Comparison of ENCODE assay signal across 11 cellular contexts in the genomic region with DNA sequence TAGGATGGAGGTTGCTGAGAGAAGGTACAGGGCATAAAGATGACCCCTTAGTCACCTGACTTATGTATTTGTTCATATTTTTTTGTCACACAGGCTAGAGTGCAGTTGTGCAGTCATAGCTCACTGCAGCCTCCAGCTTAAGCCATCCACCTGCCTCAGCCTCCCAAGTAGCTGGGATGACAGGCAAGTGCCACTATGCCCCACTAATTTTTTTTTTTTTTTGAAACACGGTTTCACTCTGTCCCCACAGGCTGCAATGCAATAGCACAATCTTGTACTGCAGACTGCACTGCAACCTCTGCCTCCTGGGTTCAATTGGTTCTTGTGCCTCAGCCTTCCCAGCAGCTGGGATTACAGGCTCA. TPM values are rescaled to one million over a fixed set of nuclear protein-coding genes. Genes with fewer than 3 reads are reported as not detected.
A peak's percentile ranks its signal among the peaks of the same experiment; 100 is the strongest.
DNase-seq lines count a peak whose midpoint lies in the region; ATAC-seq, FAIRE-seq and TF ChIP-seq lines count a peak whose summit lies in the region.
"Had no signal": no experiment of that assay in that cellular context is flagged by ENCODE, and none has a peak within 500 bp of the region (broad histone marks: within the 10 kb centered on the region; RNA-seq: fewer than 3 reads in every experiment).

No MANE protein-coding gene starts in this region.

- H3K27ac ChIP-seq in BLaER1 treated with 17β-estradiol and CSF1 and Interleukin-3, amounts not matched to agents 10 nM and 100 nM: no peak overlapping the region
- H3K27ac ChIP-seq in HUES64 (ENCODE audit: low read depth, low read length) (no peak overlapping the region), astrocyte (ENCODE audit: low read depth, low read length) (no peak overlapping the region), gastroesophageal sphincter (peak overlapping the region in 2 of 4 donors; percentile 94 to 98)

- peaks cover 4% of the 10 kb centered on the region for H3K27me3 Mint-ChIP-seq in astrocyte (ENCODE audit: low read depth, unreplicated experiment)
- no peaks in the 10 kb centered on the region for H3K27me3 Mint-ChIP-seq in natural killer cell treated with Interleukin-12 subunit alpha and Interleukin-12 subunit beta and Interleukin-15 and Interleukin-18, amount 100 ng/mL, for 72 hours

- H2AFZ ChIP-seq in astrocyte (ENCODE audit: low read depth, low read length): no peak overlapping the region

- DNase-seq in astrocyte (ENCODE audit: low read depth) (no peak), NCI-H774 (lab: John Stamatoyannopoulos, UW) (no peak)
- no peak for DNase-seq in natural killer cell treated with Interleukin-12 subunit alpha and Interleukin-12 subunit beta and Interleukin-15 and Interleukin-18, amount 100 ng/mL, for 72 hours (ENCODE audit: low spot score)
- DNase-seq in activated effector memory CD4-positive, alpha-beta T cell treated with anti-CD3 and anti-CD28 coated beads, Interleukin-2, amount 50 U/mL, for 16 hours: no peak
- DNase-seq: DMS153, stomach had no signal

- peaks cover 6% of the 10 kb centered on the region for H3K36me3 Mint-ChIP-seq in astrocyte (ENCODE audit: low read depth, unreplicated experiment)
- H3K36me3 Mint-ChIP-seq in natural killer cell treated with Interleukin-12 subunit alpha and Interleukin-12 subunit beta and Interleukin-15 and Interleukin-18, amount 100 ng/mL, for 72 hours: no peaks in the 10 kb centered on the region

- no peak for TF ChIP-seq EP300 in gastroesophageal sphincter (IDR thresholded peaks at IDR 0.05)

- peak overlapping the region; percentile 89 to 100 (median 99) for H3K4me2 ChIP-seq in BLaER1 treated with 17β-estradiol and CSF1 and Interleukin-3, amounts not matched to agents 10 nM and 100 nM
- H3K4me2 ChIP-seq in astrocyte (ENCODE audit: low read length): peak overlapping the region; percentile 99

- no peaks in the 10 kb centered on the region for H3K9me3 ChIP-seq in BLaER1 treated with 17β-estradiol and CSF1 and Interleukin-3, amounts not matched to agents 10 nM and 100 nM (replicated peaks in 1 of 11)
- H3K9me3 ChIP-seq in HUES64 (ENCODE audit: insufficient read depth, low read depth, low read length) (no peaks in the 10 kb centered on the region), astrocyte (ENCODE audit: insufficient read depth, low read depth, low read length) (no peaks in the 10 kb centered on the region), gastroesophageal sphincter (no peaks in the 10 kb centered on the region)
- H3K9me3 ChIP-seq: stomach had no signal

- peak overlapping the region in 1 of 10 experiments; percentile 91; a peak in 2 of 20 replicates for H3K4me3 ChIP-seq in BLaER1 treated with 17β-estradiol and CSF1 and Interleukin-3, amounts not matched to agents 10 nM and 100 nM
- H3K4me3 ChIP-seq in HUES64 (ENCODE audit: low read length): peak overlapping the region; percentile 97; the same call in 1 of the 2 replicates
- no peak overlapping the region for H3K4me3 ChIP-seq in astrocyte (ENCODE audit: insufficient read depth, low read depth, low read length)
- H3K4me3 ChIP-seq in gastroesophageal sphincter: no peak overlapping the region

- peaks cover 0 to 6% (median 0%) of the 10 kb centered on the region in 11 experiments; a peak in 4 of 22 replicates for H3K36me3 ChIP-seq in BLaER1 treated with 17β-estradiol and CSF1 and Interleukin-3, amounts not matched to agents 10 nM and 100 nM
- H3K36me3 ChIP-seq in HUES64 (ENCODE audit: insufficient read depth, low read length) (peaks cover 6% of the 10 kb centered on the region; the same call in 1 of the 2 replicates), astrocyte (ENCODE audit: insufficient read depth, low read length) (no peaks in the 10 kb centered on the region), gastroesophageal sphincter (peaks cover 0 to 9% of the 10 kb centered on the region in 2 donors)

- no peaks in the 10 kb centered on the region for H3K9me3 Mint-ChIP-seq in astrocyte (ENCODE audit: unreplicated experiment)
- no peaks in the 10 kb centered on the region for H3K9me3 Mint-ChIP-seq in natural killer cell treated with Interleukin-12 subunit alpha and Interleukin-12 subunit beta and Interleukin-15 and Interleukin-18, amount 100 ng/mL, for 72 hours

- H4K20me1 ChIP-seq in BLaER1 treated with 17β-estradiol and CSF1 and Interleukin-3, amounts not matched to agents 10 nM and 100 nM: no peaks in the 10 kb centered on the region
- no peaks in the 10 kb centered on the region for H4K20me1 ChIP-seq in astrocyte (ENCODE audit: insufficient read depth, low read length)

- TF ChIP-seq CTCF in astrocyte (IDR thresholded peaks at IDR 0.05; ENCODE audit: insufficient read depth, low read depth, low read length) (no peak), gastroesophageal sphincter (IDR thresholded peaks at IDR 0.05) (no peak)

- H3K4me1 ChIP-seq in BLaER1 treated with 17β-estradiol and CSF1 and Interleukin-3, amounts not matched to agents 10 nM and 100 nM: peaks cover 35 to 70% (median 54%) of the 10 kb centered on the region in 10 experiments
- H3K4me1 ChIP-seq in HUES64 (ENCODE audit: insufficient read depth, low read length): peaks cover 7% of the 10 kb centered on the region; the same call in 1 of the 2 replicates
- peaks cover 19% of the 10 kb centered on the region for H3K4me1 ChIP-seq in astrocyte (ENCODE audit: insufficient read depth, low read length)
- H3K4me1 ChIP-seq in gastroesophageal sphincter: peaks cover 0 to 51% (median 17%) of the 10 kb centered on the region in 3 donors

- no peak for TF ChIP-seq POLR2A in gastroesophageal sphincter (IDR thresholded peaks at IDR 0.05)

- H3K4me1 Mint-ChIP-seq in astrocyte (ENCODE audit: low read depth, unreplicated experiment): no peaks in the 10 kb centered on the region
- peaks cover 25 to 31% of the 10 kb centered on the region in 2 donors for H3K4me1 Mint-ChIP-seq in natural killer cell treated with Interleukin-12 subunit alpha and Interleukin-12 subunit beta and Interleukin-15 and Interleukin-18, amount 100 ng/mL, for 72 hours (ENCODE audit: low read depth in 2 of 2)

- peak overlapping the region in 3 of 11 experiments; percentile 86 to 89 (median 87); a peak in 2 of 22 replicates for H3K9ac ChIP-seq in BLaER1 treated with 17β-estradiol and CSF1 and Interleukin-3, amounts not matched to agents 10 nM and 100 nM
- no peak overlapping the region for H3K9ac ChIP-seq in HUES64 (ENCODE audit: low read depth, low read length)
- H3K9ac ChIP-seq in astrocyte (ENCODE audit: low read length): no peak overlapping the region

- WGBS in HUES64: 83% methylated on average over 1 of the region's 1 CpG
- WGBS in gastroesophageal sphincter (ENCODE audit: low coverage in 1 of 2), 2 donors: 29 to 63% methylated on average over 1 of the region's 1 CpG

- no peak for FAIRE-seq in astrocyte (lab: Jason Lieb, UNC)
- FAIRE-seq: GM18507 had no signal

- H3K4me3 Mint-ChIP-seq in astrocyte (ENCODE audit: unreplicated experiment): peak overlapping the region; percentile 81
- peak overlapping the region; percentile 62 for H3K4me3 Mint-ChIP-seq in natural killer cell treated with Interleukin-12 subunit alpha and Interleukin-12 subunit beta and Interleukin-15 and Interleukin-18, amount 100 ng/mL, for 72 hours

- H3K79me2 ChIP-seq in astrocyte (ENCODE audit: insufficient read depth, low read length): peaks cover 5% of the 10 kb centered on the region

- H3K27me3 ChIP-seq in BLaER1 treated with 17β-estradiol and CSF1 and Interleukin-3, amounts not matched to agents 10 nM and 100 nM: peaks cover 4 to 26% (median 20%) of the 10 kb centered on the region in 11 experiments; a peak in 12 of 22 replicates
- H3K27me3 ChIP-seq in HUES64 (ENCODE audit: insufficient read depth, low read length): peaks cover 20% of the 10 kb centered on the region
- no peaks in the 10 kb centered on the region for H3K27me3 ChIP-seq in astrocyte (ENCODE audit: insufficient read depth, low read length)
- no peaks in the 10 kb centered on the region for H3K27me3 ChIP-seq in gastroesophageal sphincter
- H3K27me3 ChIP-seq: stomach had no signal

- H3K27ac Mint-ChIP-seq in astrocyte (ENCODE audit: unreplicated experiment): no peak overlapping the region
- no peak overlapping the region for H3K27ac Mint-ChIP-seq in natural killer cell treated with Interleukin-12 subunit alpha and Interleukin-12 subunit beta and Interleukin-15 and Interleukin-18, amount 100 ng/mL, for 72 hours

- ATAC-seq in natural killer cell treated with Interleukin-12 subunit alpha and Interleukin-12 subunit beta and Interleukin-15 and Interleukin-18, amount 100 ng/mL, for 72 hours: no peak
- ATAC-seq in gastroesophageal sphincter (no peak), GM21528 (IDR thresholded peaks at IDR 0.05; ENCODE audit: low FRiP score, unreplicated experiment) (no peak)

RNA-seq across cellular contexts. Expression of gene MBLAC1, which starts 1.8 kb away (rescaled TPM):
- polyA plus RNA-seq in HUES64 (2013, experiment 1 of 2): 1.2 TPM
- 1.3 TPM for polyA plus RNA-seq in HUES64 (2013, experiment 2 of 2)
- total RNA-seq in astrocyte (2.3 and 2.7 TPM in 2 replicates), gastroesophageal sphincter (1 to 10 TPM; 4.8 to 8.1 (median 6.6) TPM)
- 1 to 10 TPM; 3.4 to 6.5 TPM for total RNA-seq in natural killer cell treated with Interleukin-12 subunit alpha and Interleukin-12 subunit beta and Interleukin-15 and Interleukin-18, amount 100 ng/mL, for 72 hours

RNA-seq across cellular contexts. Expression of gene CNPY4, which starts 9.1 kb away (rescaled TPM):
- polyA plus RNA-seq in HUES64 (2013, experiment 1 of 2): 10.8 TPM
- polyA plus RNA-seq in HUES64 (2013, experiment 2 of 2): 13.5 TPM
- total RNA-seq in astrocyte: 16.4 and 18.5 TPM in 2 replicates
- total RNA-seq in natural killer cell treated with Interleukin-12 subunit alpha and Interleukin-12 subunit beta and Interleukin-15 and Interleukin-18, amount 100 ng/mL, for 72 hours: 10 to 100 TPM; 17.5 to 19.1 TPM
- 10 to 100 TPM; 13.0 to 21.0 (median 14.8) TPM for total RNA-seq in gastroesophageal sphincter

RNA-seq across cellular contexts. Expression of gene TAF6, which starts 9.4 kb away (rescaled TPM):
- polyA plus RNA-seq in HUES64 (2013, experiment 1 of 2): 54.7 TPM
- polyA plus RNA-seq in HUES64 (2013, experiment 2 of 2): 68.6 TPM
- total RNA-seq in astrocyte (35.7 and 47.0 TPM in 2 replicates), gastroesophageal sphincter (100 to 1,000 TPM in 1 of 4 donors, 10 to 100 TPM in 3; 36.3 to 107 (median 68.7) TPM)
- total RNA-seq in natural killer cell treated with Interleukin-12 subunit alpha and Interleukin-12 subunit beta and Interleukin-15 and Interleukin-18, amount 100 ng/mL, for 72 hours: 10 to 100 TPM; 46.3 to 69.1 TPM

RNA-seq across cellular contexts. Expression of gene LAMTOR4, which starts 20.1 kb away (rescaled TPM):
- polyA plus RNA-seq in HUES64 (2013, experiment 1 of 2): 142 TPM
- 156 TPM for polyA plus RNA-seq in HUES64 (2013, experiment 2 of 2)
- 59.9 and 62.7 TPM in 2 replicates for total RNA-seq in astrocyte
- 100 to 1,000 TPM; 124 to 145 TPM for total RNA-seq in natural killer cell treated with Interleukin-12 subunit alpha and Interleukin-12 subunit beta and Interleukin-15 and Interleukin-18, amount 100 ng/mL, for 72 hours
- total RNA-seq in gastroesophageal sphincter: 100 to 1,000 TPM; 109 to 228 (median 148) TPM

RNA-seq across cellular contexts. Expression of gene AP4M1, which starts 27.1 kb away (rescaled TPM):
- 14.9 TPM for polyA plus RNA-seq in HUES64 (2013, experiment 1 of 2)
- 11.3 TPM for polyA plus RNA-seq in HUES64 (2013, experiment 2 of 2)
- total RNA-seq in astrocyte (14.7 and 15.5 TPM in 2 replicates), gastroesophageal sphincter (10 to 100 TPM; 21.8 to 29.3 (median 24.7) TPM)
- total RNA-seq in natural killer cell treated with Interleukin-12 subunit alpha and Interleukin-12 subunit beta and Interleukin-15 and Interleukin-18, amount 100 ng/mL, for 72 hours: 10 to 100 TPM in 1 of 2 donors, 1 to 10 TPM in 1; 8.9 to 16.9 TPM
